In genomic region chr5:88678780-88679491, GRCh38 we compare ENCODE assay signal across 18 cellular contexts.
A peak's percentile ranks its signal among the peaks of the same experiment; 100 is the strongest.
DNase-seq lines count a peak whose midpoint lies in the region; ATAC-seq, FAIRE-seq and TF ChIP-seq lines count a peak whose summit lies in the region.
"Had no signal": no experiment of that assay in that cellular context is flagged by ENCODE, and none has a peak within 500 bp of the region (broad histone marks: within the 10 kb centered on the region; RNA-seq: fewer than 3 reads in every experiment).

No MANE protein-coding gene starts in this region.

- no peak for TF ChIP-seq CTCF in astrocyte (IDR thresholded peaks at IDR 0.05; ENCODE audit: insufficient read depth, low read depth, low read length)
- no peak for TF ChIP-seq CTCF in esophagus muscularis mucosa (IDR thresholded peaks at IDR 0.05)

- peaks cover 67% of the 10 kb centered on the region for H3K27me3 ChIP-seq in CD4-positive, alpha-beta memory T cell (ENCODE audit: insufficient read depth, low read length)
- H3K27me3 ChIP-seq in HUES48 (ENCODE audit: control insufficient read depth, insufficient read depth, low read length), result peaks cover 99% of the 10 kb centered on the region
- H3K27me3 ChIP-seq in astrocyte (ENCODE audit: insufficient read depth, low read length), result peaks cover 25% of the 10 kb centered on the region
- H3K27me3 ChIP-seq in esophagus muscularis mucosa, result peaks cover 7 to 100% (median 88%) of the 10 kb centered on the region in 4 donors

- ATAC-seq in HG03378 (IDR thresholded peaks at IDR 0.05; ENCODE audit: unreplicated experiment) (no peak), GM18861 (IDR thresholded peaks at IDR 0.05; ENCODE audit: unreplicated experiment) (no peak)
- ATAC-seq: foreskin keratinocyte had no signal

- peaks cover 83% of the 10 kb centered on the region for H3K79me2 ChIP-seq in astrocyte (ENCODE audit: insufficient read depth, low read length)

- POLR2A ChIA-PET in CD4-positive, alpha-beta memory T cell (lab: Charles Lee; ENCODE audit: partially characterized antibody), result no interaction called here

- peaks cover 60 to 68% of the 10 kb centered on the region in 2 donors for H3K27me3 Mint-ChIP-seq in CD4-positive, alpha-beta memory T cell
- H3K27me3 Mint-ChIP-seq in astrocyte (ENCODE audit: low read depth, unreplicated experiment), result peaks cover 67% of the 10 kb centered on the region

- no peak for TF ChIP-seq EP300 in esophagus muscularis mucosa (IDR thresholded peaks at IDR 0.05)

- intact Hi-C loops in CD4-positive, alpha-beta memory T cell (cut with micrococcal nuclease), result no loop called here
- intact Hi-C loops in esophagus muscularis mucosa (cut with DNase I), result loop anchor here (5.0 kb wide), 1 partner anchor 537 kb away; no protein-coding TSS in a partner anchor

- H3K9me3 Mint-ChIP-seq in CD4-positive, alpha-beta memory T cell, result peaks cover 0 to 35% (median 18%) of the 10 kb centered on the region in 8 donors
- peaks cover 7% of the 10 kb centered on the region for H3K9me3 Mint-ChIP-seq in astrocyte (ENCODE audit: unreplicated experiment)

- H2AFZ ChIP-seq in astrocyte (ENCODE audit: low read depth, low read length), result peak overlapping the region; percentile 48

- H4K20me1 ChIP-seq in astrocyte (ENCODE audit: insufficient read depth, low read length), result peaks cover 7% of the 10 kb centered on the region

- CTCF ChIA-PET in CD4-positive, alpha-beta memory T cell (lab: Charles Lee; ENCODE audit: partially characterized antibody), result interaction anchor here (4.5 to 5.3 kb wide), 2 partner anchors 11 to 898 kb away, joined by 35 to 75 read pairs; no protein-coding TSS in a partner anchor

- peaks cover 0 to 6% of the 10 kb centered on the region in 2 donors for H3K36me3 Mint-ChIP-seq in CD4-positive, alpha-beta memory T cell
- no peaks in the 10 kb centered on the region for H3K36me3 Mint-ChIP-seq in astrocyte (ENCODE audit: low read depth, unreplicated experiment)

- DNase-seq in CD4-positive, alpha-beta memory T cell, result no peak
- DNase-seq in astrocyte (ENCODE audit: low read depth) (no peak), medulla oblongata (ENCODE audit: extremely low spot score) (peak; percentile 27), esophagus muscularis mucosa (ENCODE audit: extremely low spot score) (no peak), AG08396 (ENCODE audit: low spot score) (no peak)
- DNase-seq: activated CD4-positive, alpha-beta T cell treated with anti-CD3 and anti-CD28 coated beads, Interleukin-2, amount 50 U/mL, for 48 hours; foreskin keratinocyte; KBM-7; NCI-H1436; NCI-H524 treated with DMSO at 0.1 percent for 48 hours; Peyer's patch; stimulated activated CD4-positive, alpha-beta T cell treated with anti-CD3 and anti-CD28 coated beads, Interleukin-2, amount 100 ng/mL, for 24 hours had no signal

- peak overlapping the region; percentile 91 for H3K4me2 ChIP-seq in astrocyte (ENCODE audit: low read length)
- H3K4me2 ChIP-seq: BLaER1 had no signal

- peak overlapping the region in 4 of 7 donors; percentile 53 to 75 (median 68) for H3K27ac Mint-ChIP-seq in CD4-positive, alpha-beta memory T cell
- H3K27ac Mint-ChIP-seq in astrocyte (ENCODE audit: unreplicated experiment), result peak overlapping the region; percentile 34

- 15% methylated on average over 16 of the region's 16 CpGs for WGBS in esophagus muscularis mucosa

- H3K4me3 ChIP-seq in CD4-positive, alpha-beta memory T cell (ENCODE audit: low read length in 2 of 2), result no peak overlapping the region
- peak overlapping the region; percentile 38 for H3K4me3 ChIP-seq in HUES48 (ENCODE audit: low read depth, low read length)
- peak overlapping the region; percentile 60 for H3K4me3 ChIP-seq in astrocyte (ENCODE audit: insufficient read depth, low read depth, low read length)
- H3K4me3 ChIP-seq in esophagus muscularis mucosa, result no peak overlapping the region
- H3K4me3 ChIP-seq: BLaER1, Peyer's patch had no signal

- H3K9ac ChIP-seq in HUES48 (ENCODE audit: low read depth, low read length) (no peak overlapping the region), astrocyte (ENCODE audit: low read length) (peak overlapping the region; percentile 86)
- H3K9ac ChIP-seq: BLaER1 had no signal

- FAIRE-seq in astrocyte (lab: Jason Lieb, UNC), result no peak
- FAIRE-seq: bronchial epithelial cell, islet of Langerhans had no signal

- H3K9me3 ChIP-seq in CD4-positive, alpha-beta memory T cell (ENCODE audit: control insufficient read depth in 1 of 2, low read length in 2 of 2), result no peaks in the 10 kb centered on the region
- H3K9me3 ChIP-seq in HUES48 (ENCODE audit: control insufficient read depth, insufficient read depth, low read length) (no peaks in the 10 kb centered on the region), astrocyte (ENCODE audit: insufficient read depth, low read depth, low read length) (no peaks in the 10 kb centered on the region), esophagus muscularis mucosa (no peaks in the 10 kb centered on the region)
- H3K9me3 ChIP-seq: BLaER1 had no signal

- TF ChIP-seq POLR2A in esophagus muscularis mucosa (IDR thresholded peaks at IDR 0.05; ENCODE audit: low read depth), result no peak

- peak overlapping the region in 3 of 8 donors; percentile 21 to 35 (median 28) for H3K4me3 Mint-ChIP-seq in CD4-positive, alpha-beta memory T cell
- H3K4me3 Mint-ChIP-seq in astrocyte (ENCODE audit: unreplicated experiment), result no peak overlapping the region

- peaks cover 10 to 44% (median 27%) of the 10 kb centered on the region in 4 donors for H3K4me1 Mint-ChIP-seq in CD4-positive, alpha-beta memory T cell
- peaks cover 6% of the 10 kb centered on the region for H3K4me1 Mint-ChIP-seq in astrocyte (ENCODE audit: low read depth, unreplicated experiment)

- peaks cover 28% of the 10 kb centered on the region for H3K4me1 ChIP-seq in CD4-positive, alpha-beta memory T cell (ENCODE audit: insufficient read depth, low read length)
- peaks cover 52% of the 10 kb centered on the region for H3K4me1 ChIP-seq in HUES48 (ENCODE audit: control insufficient read depth, insufficient read depth, low read length)
- peaks cover 30% of the 10 kb centered on the region for H3K4me1 ChIP-seq in astrocyte (ENCODE audit: insufficient read depth, low read length)
- peaks cover 34 to 47% (median 43%) of the 10 kb centered on the region in 4 donors for H3K4me1 ChIP-seq in esophagus muscularis mucosa
- H3K4me1 ChIP-seq: foreskin keratinocyte had no signal

- no peak overlapping the region for H3K27ac ChIP-seq in CD4-positive, alpha-beta memory T cell (ENCODE audit: low read depth, low read length)
- no peak overlapping the region for H3K27ac ChIP-seq in HUES48 (ENCODE audit: low read depth, low read length)
- peak overlapping the region; percentile 73 for H3K27ac ChIP-seq in astrocyte (ENCODE audit: low read depth, low read length)
- H3K27ac ChIP-seq in esophagus muscularis mucosa (replicated peaks in 1 of 4), result no peak overlapping the region
- H3K27ac ChIP-seq: BLaER1, foreskin keratinocyte, Peyer's patch had no signal

- no peaks in the 10 kb centered on the region for H3K36me3 ChIP-seq in CD4-positive, alpha-beta memory T cell (ENCODE audit: insufficient read depth, low read length)
- no peaks in the 10 kb centered on the region for H3K36me3 ChIP-seq in HUES48 (ENCODE audit: control insufficient read depth, insufficient read depth, low read length)
- H3K36me3 ChIP-seq in astrocyte (ENCODE audit: insufficient read depth, low read length), result no peaks in the 10 kb centered on the region
- H3K36me3 ChIP-seq in esophagus muscularis mucosa, result no peaks in the 10 kb centered on the region
- H3K36me3 ChIP-seq: BLaER1, Peyer's patch had no signal

Comparison
In these comparisons a context has a peak if more than half of its experiments do, and no peak if none do; other contexts are left out.
1. H3K4me3 ChIP-seq: peak in HUES48 (single experiment) and astrocyte (single experiment); none in CD4-positive, alpha-beta memory T cell (0 of 2) and esophagus muscularis mucosa (0 of 4).